ENCODE assay signal across 7 cellular contexts in the genomic region with DNA sequence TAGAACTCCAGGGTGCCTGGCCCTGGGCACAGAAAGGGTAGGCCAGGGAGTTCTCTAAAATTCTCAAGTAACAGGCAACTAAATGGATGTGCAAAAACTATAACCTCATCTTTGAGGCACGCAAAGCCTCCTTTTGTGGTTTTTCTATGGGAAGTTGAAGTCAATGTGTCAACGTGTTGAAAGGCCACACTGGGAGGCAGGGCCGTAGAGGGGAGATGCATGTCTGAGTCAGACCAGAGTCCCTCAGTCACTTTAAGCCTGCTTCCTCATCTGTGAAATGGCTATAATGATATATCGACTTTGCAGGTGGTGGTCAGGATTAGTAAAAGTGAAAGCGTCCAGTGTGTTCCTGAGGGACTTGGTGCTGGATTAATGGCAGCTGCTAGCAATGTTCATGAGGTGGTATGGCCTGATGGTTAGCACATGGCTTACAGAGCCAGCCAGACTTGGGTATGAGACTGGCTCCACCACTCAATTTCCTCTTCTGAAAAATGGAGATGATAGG. TPM values are rescaled to one million over a fixed set of nuclear protein-coding genes. Genes with fewer than 3 reads are reported as not detected.
DNase-seq lines count a peak whose midpoint lies in the region; ATAC-seq and TF ChIP-seq lines count a peak whose summit lies in the region.

No MANE protein-coding gene starts in this region.

- TF ChIP-seq POLR2A in tibial nerve (IDR thresholded peaks at IDR 0.05): no peak

- TF ChIP-seq CTCF in tibial nerve (IDR thresholded peaks at IDR 0.05): no peak
- TF ChIP-seq CTCF in endodermal cell (conservative IDR thresholded peaks at IDR 0.05): no peak

- no peaks in the 10 kb centered on the region for H3K27me3 Mint-ChIP-seq in T-helper 2 cell treated with Interferon-gamma antibody and Interleukin-4, amounts not matched to agents 5 μg/mL and 100 μg/mL, for 36 hours (ENCODE audit: low read depth)
- no peaks in the 10 kb centered on the region for H3K27me3 Mint-ChIP-seq in endodermal cell (ENCODE audit: insufficient read depth)

- no peaks in the 10 kb centered on the region for H3K9me3 ChIP-seq in tibial nerve
- no peaks in the 10 kb centered on the region for H3K9me3 ChIP-seq in endodermal cell (ENCODE audit: control insufficient read depth, low read length)

- H3K27ac Mint-ChIP-seq in T-helper 2 cell treated with Interferon-gamma antibody and Interleukin-4, amounts not matched to agents 5 μg/mL and 100 μg/mL, for 36 hours: peak overlapping the region; percentile 67
- no peak overlapping the region for H3K27ac Mint-ChIP-seq in endodermal cell

- H3K9ac ChIP-seq in endodermal cell (ENCODE audit: extremely low read depth, low read length, poor library complexity, severe bottlenecking): no peak overlapping the region

- peak; percentile 55 for ATAC-seq in GM18909 (IDR thresholded peaks at IDR 0.05; ENCODE audit: poor library complexity, unreplicated experiment)
- peak; percentile 54 for ATAC-seq in HG02938 (IDR thresholded peaks at IDR 0.05; ENCODE audit: unreplicated experiment)

- no peaks in the 10 kb centered on the region for H3K4me1 ChIP-seq in tibial nerve
- no peaks in the 10 kb centered on the region for H3K4me1 ChIP-seq in endodermal cell (ENCODE audit: control insufficient read depth, insufficient read depth, low read length)

- no peaks in the 10 kb centered on the region for H3K36me3 Mint-ChIP-seq in T-helper 2 cell treated with Interferon-gamma antibody and Interleukin-4, amounts not matched to agents 5 μg/mL and 100 μg/mL, for 36 hours (ENCODE audit: low read depth)
- no peaks in the 10 kb centered on the region for H3K36me3 Mint-ChIP-seq in endodermal cell (ENCODE audit: low read depth)

- no peak for TF ChIP-seq EP300 in tibial nerve (IDR thresholded peaks at IDR 0.05)

- H3K4me3 ChIP-seq in tibial nerve: no peak overlapping the region
- no peak overlapping the region for H3K4me3 ChIP-seq in endodermal cell (ENCODE audit: low read length)

- no peaks in the 10 kb centered on the region for H3K9me3 Mint-ChIP-seq in T-helper 2 cell treated with Interferon-gamma antibody and Interleukin-4, amounts not matched to agents 5 μg/mL and 100 μg/mL, for 36 hours
- H3K9me3 Mint-ChIP-seq in endodermal cell: no peaks in the 10 kb centered on the region

- WGBS in tibial nerve, 2 donors: 42 to 57% methylated on average over 5 of the region's 5 CpGs
- WGBS in endodermal cell (ENCODE audit: insufficient coverage in 1 of 2, insufficient read length in 1 of 2), 2 experiments: 69 to 84% methylated on average over 4 to 5 of the region's 5 CpGs

- H3K4me3 Mint-ChIP-seq in T-helper 2 cell treated with Interferon-gamma antibody and Interleukin-4, amounts not matched to agents 5 μg/mL and 100 μg/mL, for 36 hours: peak overlapping the region; percentile 42
- no peak overlapping the region for H3K4me3 Mint-ChIP-seq in endodermal cell

- no peak overlapping the region for H3K27ac ChIP-seq in tibial nerve
- H3K27ac ChIP-seq in endodermal cell (ENCODE audit: low read depth, low read length): no peak overlapping the region

- peaks cover 40% of the 10 kb centered on the region for H3K4me1 Mint-ChIP-seq in T-helper 2 cell treated with Interferon-gamma antibody and Interleukin-4, amounts not matched to agents 5 μg/mL and 100 μg/mL, for 36 hours (ENCODE audit: low read depth)
- H3K4me1 Mint-ChIP-seq in endodermal cell: no peaks in the 10 kb centered on the region

- peak; percentile 52 for DNase-seq in T-helper 2 cell treated with Interferon-gamma antibody and Interleukin-4, amounts not matched to agents 5 μg/mL and 100 μg/mL, for 36 hours (ENCODE audit: low spot score)
- DNase-seq in non-pigmented ciliary epithelial cell (ENCODE audit: low read depth) (peak; percentile 76), NCI-H345 (lab: John Stamatoyannopoulos, UW) (no peak), tibial nerve (ENCODE audit: low spot score in 2 of 2) (no peak), endodermal cell (no peak)

- H3K36me3 ChIP-seq in tibial nerve (no peaks in the 10 kb centered on the region), endodermal cell (ENCODE audit: control insufficient read depth, insufficient read depth, low read length) (no peaks in the 10 kb centered on the region)

- no peaks in the 10 kb centered on the region for H3K27me3 ChIP-seq in tibial nerve
- no peaks in the 10 kb centered on the region for H3K27me3 ChIP-seq in endodermal cell (ENCODE audit: control insufficient read depth, insufficient read depth, low read length, poor library complexity, severe bottlenecking)

RNA-seq across cellular contexts. Expression of a gene that starts 17.0 kb away (rescaled TPM):
- total RNA-seq in tibial nerve (not detected), endodermal cell (not detected)
- not detected for polyA plus RNA-seq in endodermal cell (2013, experiment 1 of 2)
- not detected for polyA plus RNA-seq in endodermal cell (2013, experiment 2 of 2)

RNA-seq across cellular contexts. Expression of a gene that starts 28.9 kb away (rescaled TPM):
- total RNA-seq in tibial nerve (under 1 TPM in 2 of 4 donors, not detected in 2; 0.30 to 0.44 TPM), endodermal cell (not detected)
- polyA plus RNA-seq in endodermal cell (2013, experiment 1 of 2): not detected
- polyA plus RNA-seq in endodermal cell (2013, experiment 2 of 2): not detected

RNA-seq across cellular contexts. Expression of a gene that starts 52.3 kb away (rescaled TPM):
- total RNA-seq in tibial nerve (not detected), endodermal cell (not detected)
- not detected for polyA plus RNA-seq in endodermal cell (2013, experiment 1 of 2)
- polyA plus RNA-seq in endodermal cell (2013, experiment 2 of 2): not detected

Comparison
In these comparisons a context has a peak if more than half of its experiments do, and no peak if none do; other contexts are left out.
1. DNase-seq: peak in T-helper 2 cell treated with Interferon-gamma antibody and Interleukin-4, amounts not matched to agents 5 μg/mL and 100 μg/mL, for 36 hours (single experiment) and non-pigmented ciliary epithelial cell (single experiment); none in NCI-H345 (single experiment), tibial nerve (0 of 2) and endodermal cell (single experiment).